Comparison of ENCODE assay signal across 8 cellular contexts in the genomic region with DNA sequence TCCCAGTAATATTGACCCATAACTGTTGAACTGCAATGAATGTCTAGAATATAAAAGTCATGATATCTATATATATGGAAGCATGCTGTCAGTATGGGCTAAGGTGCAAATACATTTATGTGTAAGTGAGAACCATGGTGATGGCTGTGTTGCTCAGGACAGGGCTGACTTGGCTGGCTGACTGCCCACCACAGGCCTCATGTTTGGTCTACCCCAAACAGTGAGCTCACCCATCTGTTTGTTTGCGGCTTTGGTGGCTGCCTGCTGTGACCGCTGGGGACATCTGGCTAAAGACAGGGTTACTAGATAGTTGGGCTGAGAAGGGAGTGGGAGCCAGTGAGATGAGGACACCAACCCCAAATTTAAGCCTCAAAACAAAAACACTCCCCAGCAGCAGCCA. TPM values are rescaled to one million over a fixed set of nuclear protein-coding genes. Genes with fewer than 3 reads are reported as not detected.
DNase-seq lines count a peak whose midpoint lies in the region; ATAC-seq, FAIRE-seq and TF ChIP-seq lines count a peak whose summit lies in the region.

No MANE protein-coding gene starts in this region.

- POLR2A ChIA-PET in A549 (lab: Yijun Ruan, JAX) = interaction anchor here (1.1 kb wide), 1 partner anchor 136 kb away, joined by 4 read pairs; no protein-coding TSS in a partner anchor

- H3K27ac Mint-ChIP-seq in immature natural killer cell = peak overlapping the region; percentile 86 to 98 (median 90)
- H3K27ac Mint-ChIP-seq in neural progenitor cell = no peak overlapping the region

- H4K20me1 ChIP-seq in neural progenitor cell (ENCODE audit: low read depth) = no peaks in the 10 kb centered on the region

- H3K27me3 Mint-ChIP-seq in immature natural killer cell (ENCODE audit: low read depth in 3 of 3) = peaks cover 7 to 11% (median 8%) of the 10 kb centered on the region in 3 donors
- peaks cover 6% of the 10 kb centered on the region for H3K27me3 Mint-ChIP-seq in neural progenitor cell (ENCODE audit: insufficient read depth, low read depth)

- no peak for DNase-seq in A549 (ENCODE audit: low read depth in 1 of 2, low spot score in 1 of 2)
- no peak for DNase-seq in RWPE2 (ENCODE audit: low spot score)
- DNase-seq in immature natural killer cell = peak; percentile 82 to 87 (median 86)
- DNase-seq in neural progenitor cell (ENCODE audit: low spot score) = no peak
- DNase-seq in NCI-H2196 treated with DMSO at 0.1 percent for 48 hours (lab: John Stamatoyannopoulos, UW; ENCODE audit: unreplicated experiment) = no peak
- no peak for DNase-seq in DMS153 treated with DMSO at 0.1 percent for 48 hours (lab: John Stamatoyannopoulos, UW; ENCODE audit: unreplicated experiment)

- no peak for TF ChIP-seq CTCF in A549 (IDR thresholded peaks at IDR 0.05)
- no peak for TF ChIP-seq CTCF in RWPE2 (IDR thresholded peaks at IDR 0.05; ENCODE audit: poor library complexity, severe bottlenecking)
- no peak for TF ChIP-seq CTCF in neural progenitor cell (IDR thresholded peaks at IDR 0.05)

- no peak for FAIRE-seq in A549 (lab: Jason Lieb, UNC)

- no peak for TF ChIP-seq RAD21 in A549 (conservative IDR thresholded peaks at IDR 0.05 in 1 of 2, IDR thresholded peaks at IDR 0.05 in 1 of 2)

- H3K27ac ChIP-seq in A549 = peak overlapping the region; percentile 77 to 85
- peak overlapping the region; percentile 96 for H3K27ac ChIP-seq in RWPE2 (ENCODE audit: poor library complexity, severe bottlenecking)
- no peak overlapping the region for H3K27ac ChIP-seq in neural progenitor cell

- no peak for ATAC-seq in A549
- ATAC-seq in GM18508 (IDR thresholded peaks at IDR 0.05; ENCODE audit: insufficient read depth, unreplicated experiment) = peak; percentile 37
- peak; percentile 41 for ATAC-seq in HG02870 (IDR thresholded peaks at IDR 0.05; ENCODE audit: unreplicated experiment)
- no peak for ATAC-seq in RWPE2 (ENCODE audit: low read depth)

- H3K9me3 Mint-ChIP-seq in immature natural killer cell = no peaks in the 10 kb centered on the region
- H3K9me3 Mint-ChIP-seq in neural progenitor cell = no peaks in the 10 kb centered on the region

- no peaks in the 10 kb centered on the region for H3F3A ChIP-seq in neural progenitor cell (ENCODE audit: low read depth)

- H3K4me1 Mint-ChIP-seq in immature natural killer cell (peaks cover 94 to 98% of the 10 kb centered on the region in 2 donors), neural progenitor cell (no peaks in the 10 kb centered on the region)

- H3K9me3 ChIP-seq in A549 (no peaks in the 10 kb centered on the region), RWPE2 (ENCODE audit: severe bottlenecking) (no peaks in the 10 kb centered on the region), neural progenitor cell (ENCODE audit: low read depth) (no peaks in the 10 kb centered on the region)

- no peak overlapping the region for H2AFZ ChIP-seq in neural progenitor cell (replicated peaks)

- no peak overlapping the region for H3K4me3 ChIP-seq in A549
- H3K4me3 ChIP-seq in RWPE2 (ENCODE audit: severe bottlenecking) = no peak overlapping the region
- H3K4me3 ChIP-seq in neural progenitor cell = no peak overlapping the region

- H3K36me3 ChIP-seq in RWPE2 (ENCODE audit: low read depth) (peaks cover 77% of the 10 kb centered on the region), neural progenitor cell (no peaks in the 10 kb centered on the region)

- H3K4me3 Mint-ChIP-seq in immature natural killer cell = peak overlapping the region; percentile 70 to 95 (median 82)
- no peak overlapping the region for H3K4me3 Mint-ChIP-seq in neural progenitor cell

- H3K4me1 ChIP-seq in A549 (peaks cover 83% of the 10 kb centered on the region), RWPE2 (ENCODE audit: insufficient read depth, poor library complexity, severe bottlenecking) (peaks cover 60% of the 10 kb centered on the region), neural progenitor cell (no peaks in the 10 kb centered on the region)

- TF ChIP-seq POLR2A in A549 (IDR thresholded peaks at IDR 0.05; ENCODE audit: low read length) = no peak

- 45% methylated on average over 2 of the region's 2 CpGs for WGBS in A549 (ENCODE audit: missing lambda C conversion rate)

- H3K36me3 Mint-ChIP-seq in immature natural killer cell (peaks cover 4 to 19% (median 17%) of the 10 kb centered on the region in 3 donors), neural progenitor cell (no peaks in the 10 kb centered on the region)

- H3K79me2 ChIP-seq in neural progenitor cell (ENCODE audit: low read depth) = no peaks in the 10 kb centered on the region

- H3K27me3 ChIP-seq in RWPE2 (ENCODE audit: insufficient read depth, poor library complexity, severe bottlenecking) (no peaks in the 10 kb centered on the region), neural progenitor cell (peaks cover 18% of the 10 kb centered on the region)

- no peak overlapping the region for H3K9ac ChIP-seq in neural progenitor cell

- peak overlapping the region; percentile 98 for H3K4me2 ChIP-seq in A549
- no peak overlapping the region for H3K4me2 ChIP-seq in neural progenitor cell

- CTCF ChIA-PET in A549 (lab: Yijun Ruan, JAX) = interaction anchor here (0.7 to 1.4 kb wide), 5 partner anchors 10 to 62 kb away, joined by 3 to 4 read pairs (median 3); no protein-coding TSS in a partner anchor

- TF ChIP-seq EP300 in A549 (IDR thresholded peaks at IDR 0.05) = no peak

TF ChIP-seq in A549, 52 proteins besides CTCF, POLR2A, EP300 and RAD21:
- TF ChIP-seq KDM5A (IDR thresholded peaks at IDR 0.05) (no peak), PHF8 (IDR thresholded peaks at IDR 0.05; ENCODE audit: borderline replicate concordance, low read depth) (no peak), FOSB (CRISPR knock-in tag; IDR thresholded peaks at IDR 0.05) (no peak), HEYL (CRISPR knock-in tag; IDR thresholded peaks at IDR 0.05) (no peak), GATA3 (IDR thresholded peaks at IDR 0.05; ENCODE audit: borderline replicate concordance) (no peak), SREBF2 (IDR thresholded peaks at IDR 0.05) (no peak), RNF2 (IDR thresholded peaks at IDR 0.05; ENCODE audit: borderline replicate concordance, low read depth) (no peak), CHD2 (IDR thresholded peaks at IDR 0.05; ENCODE audit: low read length, partially characterized antibody) (no peak)
- TF ChIP-seq, protein P1, sequence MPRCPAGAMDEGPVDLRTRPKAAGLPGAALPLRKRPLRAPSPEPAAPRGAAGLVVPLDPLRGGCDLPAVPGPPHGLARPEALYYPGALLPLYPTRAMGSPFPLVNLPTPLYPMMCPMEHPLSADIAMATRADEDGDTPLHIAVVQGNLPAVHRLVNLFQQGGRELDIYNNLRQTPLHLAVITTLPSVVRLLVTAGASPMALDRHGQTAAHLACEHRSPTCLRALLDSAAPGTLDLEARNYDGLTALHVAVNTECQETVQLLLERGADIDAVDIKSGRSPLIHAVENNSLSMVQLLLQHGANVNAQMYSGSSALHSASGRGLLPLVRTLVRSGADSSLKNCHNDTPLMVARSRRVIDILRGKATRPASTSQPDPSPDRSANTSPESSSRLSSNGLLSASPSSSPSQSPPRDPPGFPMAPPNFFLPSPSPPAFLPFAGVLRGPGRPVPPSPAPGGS (IDR thresholded peaks at IDR 0.05) = no peak
- TF ChIP-seq, protein P2, sequence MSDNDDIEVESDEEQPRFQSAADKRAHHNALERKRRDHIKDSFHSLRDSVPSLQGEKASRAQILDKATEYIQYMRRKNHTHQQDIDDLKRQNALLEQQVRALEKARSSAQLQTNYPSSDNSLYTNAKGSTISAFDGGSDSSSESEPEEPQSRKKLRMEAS (IDR thresholded peaks at IDR 0.05) = no peak
- TF ChIP-seq, protein P3, sequence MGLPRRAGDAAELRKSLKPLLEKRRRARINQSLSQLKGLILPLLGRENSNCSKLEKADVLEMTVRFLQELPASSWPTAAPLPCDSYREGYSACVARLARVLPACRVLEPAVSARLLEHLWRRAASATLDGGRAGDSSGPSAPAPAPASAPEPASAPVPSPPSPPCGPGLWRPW (IDR thresholded peaks at IDR 0.05) = no peak
TF ChIP-seq in A549: peak in this region for 0.

RNA-seq across cellular contexts. Expression of a gene that starts 6.3 kb away (rescaled TPM):
- polyA plus RNA-seq in A549 (2011; rRNA removed) (309 and 350 TPM in 2 replicates), A549 (2017; fragmentation: RNase III; extraction: RNeasy Plus Mini Kit Qiagen cat#74134 plus additional on column Dnase treatment) (545 to 587 TPM (median 585 TPM) in 3 replicates), immature natural killer cell (100 to 1,000 TPM; 213 to 247 (median 216) TPM)
- polyA plus RNA-seq in A549 (2012; cell fraction: cytosol; rRNA removed) = 153 and 218 TPM in 2 replicates
- 265 and 417 TPM in 2 replicates for polyA plus RNA-seq in A549 (2012; cell fraction: nucleus; rRNA removed)
- polyA minus RNA-seq in A549 (2011; rRNA and poly(A)+ RNA removed) = 385 and 445 TPM in 2 replicates
- 1.4 and 1.7 TPM in 2 replicates for total RNA-seq in neural progenitor cell (ENCODE audit: low replicate concordance)

Comparison
In these comparisons a context has a peak if more than half of its experiments do, and no peak if none do; other contexts are left out.
1. ATAC-seq: peak in GM18508 (single experiment) and HG02870 (single experiment); none in A549 (0 of 2) and RWPE2 (single experiment).
2. DNase-seq: peak in immature natural killer cell (3 of 3); none in A549 (0 of 2), RWPE2 (single experiment), neural progenitor cell (single experiment), NCI-H2196 treated with DMSO at 0.1 percent for 48 hours (single experiment) and DMS153 treated with DMSO at 0.1 percent for 48 hours (single experiment).